In genomic region chr17:29401237-29401636, GRCh38 we compare ENCODE assay signal across 26 cellular contexts. TPM values are rescaled to one million over a fixed set of nuclear protein-coding genes. Genes with fewer than 3 reads are reported as not detected.
A peak's percentile ranks its signal among the peaks of the same experiment; 100 is the strongest.
DNase-seq lines count a peak whose midpoint lies in the region; ATAC-seq lines count a peak whose summit lies in the region.
"Had no signal": no experiment of that assay in that cellular context is flagged by ENCODE, and none has a peak within 500 bp of the region (broad histone marks: within the 10 kb centered on the region; RNA-seq: fewer than 3 reads in every experiment).

No MANE protein-coding gene starts in this region.

- 86% methylated on average over 4 of the region's 4 CpGs for WGBS in right cardiac atrium

- no peaks in the 10 kb centered on the region for H3K9me3 ChIP-seq in right cardiac atrium (ENCODE audit: control insufficient read depth, low read length)
- H3K9me3 ChIP-seq: lower lobe of right lung, ovary had no signal

- no peak overlapping the region for H3K4me3 Mint-ChIP-seq in effector memory CD8-positive, alpha-beta T cell

- intact Hi-C loops in left ventricle myocardium superior (cut with micrococcal nuclease) (no loop called here), right cardiac atrium (cut with DNase I) (no loop called here)

- peaks cover 5% of the 10 kb centered on the region for H3K4me1 ChIP-seq in right cardiac atrium (ENCODE audit: control insufficient read depth, insufficient read depth, low read length)

- DNase-seq in left ventricle myocardium superior: no peak
- DNase-seq in right cardiac atrium: no peak
- peak; percentile 23 for DNase-seq in NOMO-1 treated with dmso at 0.1 percent for 144 hours (lab: John Stamatoyannopoulos, UW; ENCODE audit: unreplicated experiment)
- no peak for DNase-seq in effector memory CD8-positive, alpha-beta T cell
- DNase-seq in hippocampal formation (lab: John Stamatoyannopoulos, UW): no peak
- no peak for DNase-seq in mesenteric fat pad (ENCODE audit: low spot score)
- DNase-seq in DMS53 treated with DMSO at 0.1 percent for 48 hours (lab: John Stamatoyannopoulos, UW; ENCODE audit: unreplicated experiment): no peak
- no peak for DNase-seq in NCI-H1105 (lab: John Stamatoyannopoulos, UW)
- DNase-seq: activated CD4-positive, alpha-beta T cell treated with anti-CD3 and anti-CD28 coated beads, Interleukin-2, amount 50 U/mL, for 4 hours; activated naive CD4-positive, alpha-beta T cell; amygdala; C1 segment of cervical spinal cord; DMS 273 treated with DMSO at 0.1 percent for 48 hours; dorsolateral prefrontal cortex; foreskin melanocyte; GDM1; GOT3; KG1; lower lobe of right lung; NCI-H1105 treated with DMSO at 0.1 percent for 48 hours; NCI-H510A treated with DMSO at 0.1 percent for 48 hours; ovary; stimulated activated CD4-positive, alpha-beta T cell treated with anti-CD3 and anti-CD28 coated beads, Interleukin-15, amount 100 ng/mL, for 24 hours; substantia nigra had no signal

- H3K27ac Mint-ChIP-seq in effector memory CD8-positive, alpha-beta T cell: peak overlapping the region; percentile 5 to 53

- H3K27me3 Mint-ChIP-seq in effector memory CD8-positive, alpha-beta T cell: no peaks in the 10 kb centered on the region

- no peaks in the 10 kb centered on the region for H3K9me3 Mint-ChIP-seq in effector memory CD8-positive, alpha-beta T cell

- peaks cover 62% of the 10 kb centered on the region for H3K36me3 Mint-ChIP-seq in effector memory CD8-positive, alpha-beta T cell (ENCODE audit: insufficient read depth)

- ATAC-seq in left ventricle myocardium superior (peak; percentile 22), right cardiac atrium (no peak)
- ATAC-seq in effector memory CD8-positive, alpha-beta T cell (replicated peaks): no peak
- ATAC-seq: sciatic nerve had no signal

- no peak overlapping the region for H3K27ac ChIP-seq in right cardiac atrium (ENCODE audit: low read length)
- H3K27ac ChIP-seq: hepatocyte, lower lobe of right lung, ovary had no signal

- H3K4me1 Mint-ChIP-seq in effector memory CD8-positive, alpha-beta T cell (ENCODE audit: low read depth in 2 of 2): peaks cover 24 to 39% of the 10 kb centered on the region in 2 donors

- no peaks in the 10 kb centered on the region for H3K27me3 ChIP-seq in right cardiac atrium (ENCODE audit: control insufficient read depth, insufficient read depth)
- H3K27me3 ChIP-seq: dorsolateral prefrontal cortex, hepatocyte, ovary had no signal

- H3K4me3 ChIP-seq in right cardiac atrium (ENCODE audit: low read length): no peak overlapping the region
- H3K4me3 ChIP-seq: dorsolateral prefrontal cortex, hepatocyte, lower lobe of right lung, ovary had no signal

RNA-seq across cellular contexts. Expression of gene TAOK1, which starts 11.1 kb away (rescaled TPM):
- total RNA-seq in left ventricle myocardium superior (43.0 TPM), right cardiac atrium (10 to 100 TPM; 46.7 to 72.2 (median 51.1) TPM), mesenteric fat pad (99.0 TPM)
- polyA plus RNA-seq in right cardiac atrium: 9.8 TPM
